In genomic region chr22:41910050-41910598, GRCh38 we compare ENCODE assay signal across 1 cellular context.
TF ChIP-seq lines count a peak whose summit lies in the region.

No MANE protein-coding gene starts in this region.

TF ChIP-seq in IMR-90, 13 proteins besides CTCF, POLR2A, EP300 and RAD21:
- no peak for TF ChIP-seq CHD1 (IDR thresholded peaks at IDR 0.05; ENCODE audit: low read depth, low read length)
- TF ChIP-seq MAZ (IDR thresholded peaks at IDR 0.05; ENCODE audit: borderline replicate concordance, low read depth, low read length): no peak
- TF ChIP-seq MXI1 (IDR thresholded peaks at IDR 0.05; ENCODE audit: borderline replicate concordance, low read depth, low read length): no peak
- TF ChIP-seq MAFK (IDR thresholded peaks at IDR 0.05; ENCODE audit: low read depth, low read length): no peak
- no peak for TF ChIP-seq USF2 (IDR thresholded peaks at IDR 0.05; ENCODE audit: low read depth, low read length)
- no peak for TF ChIP-seq BHLHE40 (IDR thresholded peaks at IDR 0.05; ENCODE audit: low read depth, low read length)
- TF ChIP-seq, protein P1, sequence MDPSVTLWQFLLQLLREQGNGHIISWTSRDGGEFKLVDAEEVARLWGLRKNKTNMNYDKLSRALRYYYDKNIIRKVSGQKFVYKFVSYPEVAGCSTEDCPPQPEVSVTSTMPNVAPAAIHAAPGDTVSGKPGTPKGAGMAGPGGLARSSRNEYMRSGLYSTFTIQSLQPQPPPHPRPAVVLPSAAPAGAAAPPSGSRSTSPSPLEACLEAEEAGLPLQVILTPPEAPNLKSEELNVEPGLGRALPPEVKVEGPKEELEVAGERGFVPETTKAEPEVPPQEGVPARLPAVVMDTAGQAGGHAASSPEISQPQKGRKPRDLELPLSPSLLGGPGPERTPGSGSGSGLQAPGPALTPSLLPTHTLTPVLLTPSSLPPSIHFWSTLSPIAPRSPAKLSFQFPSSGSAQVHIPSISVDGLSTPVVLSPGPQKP (IDR thresholded peaks at IDR 0.05; ENCODE audit: borderline replicate concordance, low read depth, low read length): no peak
- no peak for TF ChIP-seq FOS (IDR thresholded peaks at IDR 0.05; ENCODE audit: low read depth, low read length)
- no peak for TF ChIP-seq RFX5 (IDR thresholded peaks at IDR 0.05; ENCODE audit: low read depth, low read length)
- no peak for TF ChIP-seq CEBPB (IDR thresholded peaks at IDR 0.05; ENCODE audit: low read depth, low read length)
- TF ChIP-seq NFE2L2 (IDR thresholded peaks at IDR 0.05; ENCODE audit: low read depth, low read length): no peak
- TF ChIP-seq SMC3 (IDR thresholded peaks at IDR 0.05; ENCODE audit: low read depth, low read length): no peak
- TF ChIP-seq RCOR1 (IDR thresholded peaks at IDR 0.05; ENCODE audit: insufficient replicate concordance, low read length): no peak
